30 cellular contexts compared by ENCODE assay signal in the genomic region with DNA sequence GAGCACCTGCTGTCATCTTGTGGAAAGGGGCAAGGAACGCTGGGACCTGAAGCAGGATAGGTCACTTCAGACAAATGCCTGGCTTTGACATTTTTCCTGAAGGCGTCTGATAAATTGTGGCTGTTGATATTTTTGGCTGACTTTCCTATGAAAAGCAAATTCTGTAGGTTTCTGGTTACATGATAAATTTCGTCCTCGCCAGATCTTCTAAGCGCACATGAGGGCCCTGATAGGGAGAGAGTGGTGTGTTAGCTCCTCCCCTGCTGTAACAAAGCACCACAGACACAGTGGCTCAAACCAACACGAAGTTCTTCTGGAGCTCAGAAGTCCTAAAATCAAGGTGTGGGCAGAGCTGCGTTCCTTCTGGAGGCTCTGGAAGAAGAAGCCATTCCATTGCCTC. TPM values are rescaled to one million over a fixed set of nuclear protein-coding genes. Genes with fewer than 3 reads are reported as not detected.
"Had no signal": no experiment of that assay in that cellular context is flagged by ENCODE, and none has a peak within 500 bp of the region (broad histone marks: within the 10 kb centered on the region; RNA-seq: fewer than 3 reads in every experiment).

No MANE protein-coding gene starts in this region.

- H3K4me3 Mint-ChIP-seq: activated CD4-positive, alpha-beta memory T cell treated with anti-CD3 and anti-CD28 coated beads for 36 hours; activated CD4-positive, alpha-beta T cell treated with anti-CD3 and anti-CD28 coated beads, Interleukin-2, amount 10 ng/mL, durations not matched to agents 24 days and 14 days; activated naive CD8-positive, alpha-beta T cell treated with anti-CD3 and anti-CD28 coated beads, Interleukin-2, amount 10 ng/mL, durations not matched to agents 7 days and 5 days; activated T-cell treated with anti-CD3 and anti-CD28 coated beads, Interleukin-2, amount 50 U/mL, for 24 hours; activated T-helper 17 cell treated with anti-CD3 and anti-CD28 coated beads, Interleukin-2, amount 50 U/mL, for 72 hours; dendritic cell treated with granulocyte-macrophage colony-stimulating factor and Interleukin-4, amounts not matched to agents 40 ng/mL and 50 ng/mL, for 4 days; immature natural killer cell; naive thymus-derived CD4-positive, alpha-beta T cell had no signal

- H3K36me3 Mint-ChIP-seq: activated CD4-positive, alpha-beta memory T cell treated with anti-CD3 and anti-CD28 coated beads for 36 hours; immature natural killer cell had no signal

- ATAC-seq: activated CD4-positive, CD25-positive, alpha-beta regulatory T cell treated with anti-CD3 and anti-CD28 coated beads, Interleukin-2, amount 50 U/mL, for 24 hours; activated T-helper 17 cell treated with anti-CD3 and anti-CD28 coated beads, Interleukin-2, amount 50 U/mL, for 72 hours; heart left ventricle; naive thymus-derived CD4-positive, alpha-beta T cell; right lobe of liver had no signal

- H3K27ac Mint-ChIP-seq: activated CD4-positive, alpha-beta memory T cell treated with anti-CD3 and anti-CD28 coated beads for 36 hours; activated CD4-positive, alpha-beta T cell treated with anti-CD3 and anti-CD28 coated beads, Interleukin-2, amount 10 ng/mL, durations not matched to agents 24 days and 14 days; activated naive CD8-positive, alpha-beta T cell treated with anti-CD3 and anti-CD28 coated beads, Interleukin-2, amount 10 ng/mL, durations not matched to agents 7 days and 5 days; activated T-cell treated with anti-CD3 and anti-CD28 coated beads, Interleukin-2, amount 50 U/mL, for 24 hours; activated T-helper 17 cell treated with anti-CD3 and anti-CD28 coated beads, Interleukin-2, amount 50 U/mL, for 72 hours; dendritic cell treated with granulocyte-macrophage colony-stimulating factor and Interleukin-4, amounts not matched to agents 40 ng/mL and 50 ng/mL, for 4 days; immature natural killer cell; naive thymus-derived CD4-positive, alpha-beta T cell; progenitor cell of endocrine pancreas had no signal

- H3K9me3 ChIP-seq: ascending aorta, heart left ventricle, left ventricle myocardium inferior, right lobe of liver, tibial nerve had no signal

- H3K27ac ChIP-seq: ascending aorta, brain microvascular endothelial cell, heart left ventricle, left ventricle myocardium inferior, right lobe of liver, SK-N-MC, tibial nerve, VCaP had no signal

- DNase-seq: activated CD4-positive, alpha-beta memory T cell treated with anti-CD3 and anti-CD28 coated beads for 36 hours; activated CD4-positive, alpha-beta T cell treated with anti-CD3 and anti-CD28 coated beads, Interleukin-2, amount 10 ng/mL, durations not matched to agents 24 days and 14 days; activated CD8-positive, alpha-beta memory T cell treated with anti-CD3 and anti-CD28 coated beads, Interleukin-2, amount 50 U/mL, for 48 hours; activated naive CD4-positive, alpha-beta T cell; activated naive CD8-positive, alpha-beta T cell treated with anti-CD3 and anti-CD28 coated beads, Interleukin-2, amount 10 ng/mL, durations not matched to agents 7 days and 5 days; activated T-cell treated with anti-CD3 and anti-CD28 coated beads, Interleukin-2, amount 50 U/mL, for 24 hours; brain microvascular endothelial cell; effector CD4-positive, alpha-beta T cell; foreskin fibroblast; heart left ventricle; hypothalamus; immature natural killer cell; kidney glomerular epithelial cell; left ventricle myocardium inferior; naive thymus-derived CD4-positive, alpha-beta T cell; right lobe of liver; stimulated activated CD4-positive, alpha-beta T cell treated with anti-CD3 and anti-CD28 coated beads, Interleukin-2, amount 100 ng/mL, for 48 hours; stimulated activated naive CD4-positive, alpha-beta T cell treated with Interleukin-2 at 50 U/mL for 16 hours had no signal

- H3K27me3 Mint-ChIP-seq: activated CD4-positive, alpha-beta memory T cell treated with anti-CD3 and anti-CD28 coated beads for 36 hours; activated T-cell treated with anti-CD3 and anti-CD28 coated beads, Interleukin-2, amount 50 U/mL, for 24 hours; activated T-helper 17 cell treated with anti-CD3 and anti-CD28 coated beads, Interleukin-2, amount 50 U/mL, for 72 hours; dendritic cell treated with granulocyte-macrophage colony-stimulating factor and Interleukin-4, amounts not matched to agents 40 ng/mL and 50 ng/mL, for 4 days had no signal

- H3K4me3 ChIP-seq: ascending aorta, heart left ventricle, left ventricle myocardium inferior, lung, right lobe of liver, SK-N-MC, tibial nerve had no signal

- H3K27me3 ChIP-seq: ascending aorta, brain microvascular endothelial cell, heart left ventricle, right lobe of liver, tibial nerve had no signal

- H3K36me3 ChIP-seq: ascending aorta, brain microvascular endothelial cell, heart left ventricle, left ventricle myocardium inferior, right lobe of liver, tibial nerve had no signal

- H3K9me3 Mint-ChIP-seq: activated naive CD8-positive, alpha-beta T cell treated with anti-CD3 and anti-CD28 coated beads, Interleukin-2, amount 10 ng/mL, durations not matched to agents 7 days and 5 days; activated T-cell treated with anti-CD3 and anti-CD28 coated beads, Interleukin-2, amount 50 U/mL, for 24 hours; dendritic cell treated with granulocyte-macrophage colony-stimulating factor and Interleukin-4, amounts not matched to agents 40 ng/mL and 50 ng/mL, for 4 days; immature natural killer cell had no signal

RNA-seq across cellular contexts. Expression of gene APOL4, which starts 19.6 kb away (rescaled TPM):
- total RNA-seq: activated CD4-positive, alpha-beta T cell treated with anti-CD3 and anti-CD28 coated beads, Interleukin-2, amount 10 ng/mL, durations not matched to agents 24 days and 14 days; ascending aorta; epithelial cell of proximal tubule; osteocyte; progenitor cell of endocrine pancreas; renal cortical epithelial cell had no signal
- polyA plus RNA-seq: naive thymus-derived CD4-positive, alpha-beta T cell had no signal

RNA-seq across cellular contexts. Expression of gene APOL3, which starts 21.5 kb away (rescaled TPM):
- total RNA-seq: progenitor cell of endocrine pancreas had no signal
